23 cellular contexts compared by ENCODE assay signal in the genomic region with DNA sequence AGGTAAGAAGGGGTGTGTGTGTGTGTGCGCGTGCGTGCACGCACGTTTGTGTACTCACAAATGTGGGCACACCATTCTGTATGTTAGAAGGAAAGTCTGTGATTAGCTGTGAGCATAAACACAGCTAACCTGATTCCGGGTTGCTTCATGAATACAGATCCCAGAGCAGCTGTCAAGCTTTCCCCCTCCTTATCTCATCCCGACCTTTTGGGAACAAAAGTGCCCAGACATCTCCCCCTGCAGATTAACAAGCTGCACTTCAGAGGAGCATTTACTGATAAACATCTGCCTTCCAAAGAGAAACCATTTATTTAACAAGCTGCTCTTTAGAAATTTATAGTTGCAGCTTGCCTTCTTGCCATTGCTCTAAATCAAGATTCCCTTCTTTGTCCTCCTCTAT.
DNase-seq lines count a peak whose midpoint lies in the region; ATAC-seq, FAIRE-seq and TF ChIP-seq lines count a peak whose summit lies in the region.
"Had no signal": no experiment of that assay in that cellular context is flagged by ENCODE, and none has a peak within 500 bp of the region (broad histone marks: within the 10 kb centered on the region; RNA-seq: fewer than 3 reads in every experiment).

No MANE protein-coding gene starts in this region.

- H3K27me3 Mint-ChIP-seq in mesothelial cell of epicardium (ENCODE audit: low read depth) = no peaks in the 10 kb centered on the region
- H3K27me3 Mint-ChIP-seq in effector memory CD8-positive, alpha-beta T cell = no peaks in the 10 kb centered on the region
- H3K27me3 Mint-ChIP-seq: stimulated activated naive CD8-positive, alpha-beta T cell treated with anti-CD3 and anti-CD28 coated beads, Interleukin-15, amount 100 ng/mL, for 72 hours had no signal

- H3K27ac Mint-ChIP-seq in mesothelial cell of epicardium = peak overlapping the region; percentile 50
- no peak overlapping the region for H3K27ac Mint-ChIP-seq in effector memory CD8-positive, alpha-beta T cell
- H3K27ac Mint-ChIP-seq: activated naive CD4-positive, alpha-beta T cell treated with anti-CD3 and anti-CD28 coated beads for 36 hours; stimulated activated naive CD8-positive, alpha-beta T cell treated with anti-CD3 and anti-CD28 coated beads, Interleukin-15, amount 100 ng/mL, for 72 hours had no signal

- TF ChIP-seq CTCF in mesothelial cell of epicardium (IDR thresholded peaks at IDR 0.05; ENCODE audit: unreplicated experiment) = no peak

- FAIRE-seq in H54 (lab: Jason Lieb, UNC) = no peak
- FAIRE-seq: kidney had no signal

- TF ChIP-seq POLR2A in H54 (IDR thresholded peaks at IDR 0.05; ENCODE audit: low read depth, low read length) = no peak

- ATAC-seq in effector memory CD8-positive, alpha-beta T cell (replicated peaks) = no peak
- ATAC-seq: gastroesophageal sphincter; stimulated activated naive CD8-positive, alpha-beta T cell treated with anti-CD3 and anti-CD28 coated beads, Interleukin-15, amount 100 ng/mL, for 72 hours had no signal

- peaks cover 31% of the 10 kb centered on the region for H3K4me1 Mint-ChIP-seq in mesothelial cell of epicardium
- no peaks in the 10 kb centered on the region for H3K4me1 Mint-ChIP-seq in effector memory CD8-positive, alpha-beta T cell (ENCODE audit: low read depth in 2 of 2)

- DNase-seq in NCI-H1694 treated with DMSO at 0.1 percent for 48 hours (lab: John Stamatoyannopoulos, UW) = peak; percentile 15
- DNase-seq in NCI-H1694 (lab: John Stamatoyannopoulos, UW) = no peak
- peak; percentile 80 for DNase-seq in NCI-H2171 treated with DMSO at 0.1 percent for 48 hours (lab: John Stamatoyannopoulos, UW)
- peak; percentile 51 for DNase-seq in amniotic epithelial cell (ENCODE audit: low read depth)
- no peak for DNase-seq in mesothelial cell of epicardium (ENCODE audit: low spot score in 2 of 2, unreplicated experiment in 2 of 2)
- no peak for DNase-seq in T1000 (lab: John Stamatoyannopoulos, UW)
- no peak for DNase-seq in effector memory CD8-positive, alpha-beta T cell
- DNase-seq in H54 (ENCODE audit: insufficient read length, low spot score) = no peak
- DNase-seq: activated CD4-positive, alpha-beta T cell treated with anti-CD3 and anti-CD28 coated beads, Interleukin-2, amount 50 U/mL, for 1 hour; activated naive CD4-positive, alpha-beta T cell treated with anti-CD3 and anti-CD28 coated beads for 36 hours; AML-193; amygdala; colonic mucosa; DMS79; effector memory CD4-positive, alpha-beta T cell; Karpas-422; kidney; NCI-H2029; NCI-H510A; stimulated activated naive CD8-positive, alpha-beta T cell treated with anti-CD3 and anti-CD28 coated beads, Interleukin-15, amount 100 ng/mL, for 72 hours; T-helper 2 cell; tibial artery had no signal

- H3K9me3 Mint-ChIP-seq in mesothelial cell of epicardium = peaks cover 20% of the 10 kb centered on the region
- peaks cover 0 to 11% of the 10 kb centered on the region in 2 donors for H3K9me3 Mint-ChIP-seq in effector memory CD8-positive, alpha-beta T cell

- H3K4me3 Mint-ChIP-seq in mesothelial cell of epicardium = no peak overlapping the region
- no peak overlapping the region for H3K4me3 Mint-ChIP-seq in effector memory CD8-positive, alpha-beta T cell
- H3K4me3 Mint-ChIP-seq: activated naive CD4-positive, alpha-beta T cell treated with anti-CD3 and anti-CD28 coated beads for 36 hours; stimulated activated naive CD8-positive, alpha-beta T cell treated with anti-CD3 and anti-CD28 coated beads, Interleukin-15, amount 100 ng/mL, for 72 hours had no signal

- peaks cover 16% of the 10 kb centered on the region for H3K36me3 Mint-ChIP-seq in mesothelial cell of epicardium
- H3K36me3 Mint-ChIP-seq in effector memory CD8-positive, alpha-beta T cell (ENCODE audit: insufficient read depth) = peaks cover 3% of the 10 kb centered on the region

Comparison
In these comparisons a context has a peak if more than half of its experiments do, and no peak if none do; other contexts are left out.
1. DNase-seq: peak in NCI-H1694 treated with DMSO at 0.1 percent for 48 hours (single experiment), NCI-H2171 treated with DMSO at 0.1 percent for 48 hours (single experiment) and amniotic epithelial cell (single experiment); none in NCI-H1694 (single experiment), mesothelial cell of epicardium (0 of 2), T1000 (single experiment), effector memory CD8-positive, alpha-beta T cell (0 of 3) and H54 (single experiment).